In the genomic region with DNA sequence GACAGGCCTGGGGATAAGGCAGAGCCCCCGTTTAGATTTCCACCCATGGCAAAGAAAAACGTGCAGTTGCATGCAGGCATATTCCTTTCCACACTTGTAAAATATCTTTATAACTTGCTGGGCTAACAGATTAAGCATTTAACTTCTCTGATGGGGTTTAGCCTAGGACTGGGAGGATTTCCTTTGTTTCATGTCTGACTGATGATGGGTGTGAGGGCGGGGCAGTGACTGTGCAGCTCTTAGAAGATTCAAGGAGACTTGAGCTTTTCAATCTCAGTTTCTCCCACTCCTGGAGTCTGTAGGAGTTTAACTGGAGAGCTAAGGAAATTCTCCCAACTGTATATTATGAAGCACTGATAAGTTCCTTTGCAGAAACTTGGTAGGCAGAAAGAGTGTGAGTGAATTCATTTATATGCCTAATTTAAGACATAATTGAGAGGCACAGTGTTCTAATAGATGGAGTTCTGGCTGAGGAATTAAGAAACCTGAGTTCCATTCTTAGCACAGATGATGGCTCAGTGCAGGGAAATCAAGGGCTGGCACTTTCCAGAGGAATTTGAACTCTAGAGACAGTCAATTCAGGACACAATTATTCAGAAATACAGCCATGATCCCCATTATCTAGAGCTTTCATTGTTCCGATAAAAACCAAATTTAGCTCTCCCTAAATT, we compare ENCODE assay signal across 11 cellular contexts.
DNase-seq lines count a peak whose midpoint lies in the region; ATAC-seq and TF ChIP-seq lines count a peak whose summit lies in the region.
"Had no signal": no experiment of that assay in that cellular context is flagged by ENCODE, and none has a peak within 500 bp of the region (broad histone marks: within the 10 kb centered on the region; RNA-seq: fewer than 3 reads in every experiment).

No MANE protein-coding gene starts in this region.

- peaks cover 11% of the 10 kb centered on the region for H3K4me1 Mint-ChIP-seq in progenitor cell of endocrine pancreas (ENCODE audit: low read depth)
- H3K4me1 Mint-ChIP-seq in activated T-helper 17 cell treated with anti-CD3 and anti-CD28 coated beads, Interleukin-2, amount 50 U/mL, for 72 hours, result no peaks in the 10 kb centered on the region

- no peaks in the 10 kb centered on the region for H3K9me3 Mint-ChIP-seq in progenitor cell of endocrine pancreas (ENCODE audit: low read depth)
- H3K9me3 Mint-ChIP-seq in activated T-helper 17 cell treated with anti-CD3 and anti-CD28 coated beads, Interleukin-2, amount 50 U/mL, for 72 hours, result no peaks in the 10 kb centered on the region

- H3K4me3 Mint-ChIP-seq in progenitor cell of endocrine pancreas (ENCODE audit: low read depth), result no peak overlapping the region
- no peak overlapping the region for H3K4me3 Mint-ChIP-seq in activated T-helper 17 cell treated with anti-CD3 and anti-CD28 coated beads, Interleukin-2, amount 50 U/mL, for 72 hours

- no peaks in the 10 kb centered on the region for H3K36me3 Mint-ChIP-seq in progenitor cell of endocrine pancreas (ENCODE audit: insufficient read depth)
- no peaks in the 10 kb centered on the region for H3K36me3 Mint-ChIP-seq in activated T-helper 17 cell treated with anti-CD3 and anti-CD28 coated beads, Interleukin-2, amount 50 U/mL, for 72 hours (ENCODE audit: low read depth)

- TF ChIP-seq CTCF in foreskin fibroblast (IDR thresholded peaks at IDR 0.05; ENCODE audit: low read depth, low read length), result no peak
- no peak for TF ChIP-seq CTCF in progenitor cell of endocrine pancreas (IDR thresholded peaks at IDR 0.05; ENCODE audit: unreplicated experiment)

- H3K4me3 ChIP-seq in SJSA1 (no peak overlapping the region), foreskin fibroblast (ENCODE audit: low read depth in 1 of 2, low read length in 2 of 2) (no peak overlapping the region)
- H3K4me3 ChIP-seq: psoas muscle had no signal

- ATAC-seq in GM18867 (IDR thresholded peaks at IDR 0.05; ENCODE audit: unreplicated experiment) (no peak), GM21447 (IDR thresholded peaks at IDR 0.05; ENCODE audit: unreplicated experiment) (no peak)
- ATAC-seq in activated T-helper 17 cell treated with anti-CD3 and anti-CD28 coated beads, Interleukin-2, amount 50 U/mL, for 72 hours (replicated peaks), result no peak

- H3K4me1 ChIP-seq in SJSA1 (replicated peaks), result peaks cover 58% of the 10 kb centered on the region
- H3K4me1 ChIP-seq: psoas muscle had no signal

- peak; percentile 28 for DNase-seq in EL
- DNase-seq in SJSA1 (ENCODE audit: low read depth in 1 of 2, low spot score in 2 of 2), result no peak
- peak; percentile 21 to 62 for DNase-seq in foreskin fibroblast
- no peak for DNase-seq in progenitor cell of endocrine pancreas (ENCODE audit: low spot score, unreplicated experiment)
- no peak for DNase-seq in SKM-1 treated with dmso at 0.1 percent for 144 hours (lab: John Stamatoyannopoulos, UW; ENCODE audit: unreplicated experiment)
- DNase-seq: stimulated activated CD4-positive, alpha-beta T cell treated with anti-CD3 and anti-CD28 coated beads, Interleukin-4, amount 100 ng/mL, for 24 hours; stimulated activated naive CD4-positive, alpha-beta T cell had no signal

- no peaks in the 10 kb centered on the region for H3K27me3 ChIP-seq in SJSA1 (replicated peaks)

- H3K9me3 ChIP-seq in SJSA1 (replicated peaks), result no peaks in the 10 kb centered on the region
- H3K9me3 ChIP-seq: psoas muscle had no signal

- H3K27ac Mint-ChIP-seq in progenitor cell of endocrine pancreas, result peak overlapping the region; percentile 56
- no peak overlapping the region for H3K27ac Mint-ChIP-seq in activated T-helper 17 cell treated with anti-CD3 and anti-CD28 coated beads, Interleukin-2, amount 50 U/mL, for 72 hours

- H3K27ac ChIP-seq in SJSA1, result peak overlapping the region; percentile 20; the same call in 1 of the 2 replicates
- H3K27ac ChIP-seq: psoas muscle had no signal

- peaks cover 3% of the 10 kb centered on the region for H3K27me3 Mint-ChIP-seq in progenitor cell of endocrine pancreas
- H3K27me3 Mint-ChIP-seq in activated T-helper 17 cell treated with anti-CD3 and anti-CD28 coated beads, Interleukin-2, amount 50 U/mL, for 72 hours, result peaks cover 29% of the 10 kb centered on the region

- no peaks in the 10 kb centered on the region for H3K36me3 ChIP-seq in SJSA1

Comparison
In these comparisons a context has a peak if more than half of its experiments do, and no peak if none do; other contexts are left out.
1. DNase-seq: peak in EL (single experiment) and foreskin fibroblast (2 of 2); none in SJSA1 (0 of 2), progenitor cell of endocrine pancreas (single experiment) and SKM-1 treated with dmso at 0.1 percent for 144 hours (single experiment).